Comparison of ENCODE assay signal across 17 cellular contexts in the genomic region with DNA sequence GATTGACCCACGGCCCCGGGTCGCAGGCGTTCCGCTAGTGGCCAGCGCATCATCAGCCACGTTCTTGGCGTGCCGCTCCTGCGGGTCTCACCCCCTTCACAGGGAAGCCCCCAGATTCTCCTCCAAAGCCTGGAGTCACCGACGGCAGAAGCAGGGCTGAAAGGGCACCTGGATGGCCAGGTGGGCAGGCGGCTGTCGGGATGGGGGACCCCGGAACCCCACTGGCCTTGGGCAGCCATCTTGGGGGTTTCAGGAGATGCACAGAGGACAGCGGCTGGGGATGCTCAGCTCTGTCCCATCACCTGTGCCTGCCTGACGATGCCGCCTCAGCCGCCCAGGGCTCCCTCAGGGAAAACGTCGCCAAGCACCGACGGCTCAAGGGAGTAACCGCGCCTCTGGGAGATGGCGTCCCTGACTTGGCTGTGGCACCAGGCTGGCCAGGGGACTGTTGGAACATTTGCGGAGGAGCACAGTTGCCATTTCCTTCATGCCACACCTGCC.
"Had no signal": no experiment of that assay in that cellular context is flagged by ENCODE, and none has a peak within 500 bp of the region (broad histone marks: within the 10 kb centered on the region; RNA-seq: fewer than 3 reads in every experiment).

No MANE protein-coding gene starts in this region.

- H3K27me3 Mint-ChIP-seq: activated naive CD8-positive, alpha-beta T cell had no signal

- H3K9me3 ChIP-seq: gastroesophageal sphincter, neutrophil, ovary had no signal

- ATAC-seq: activated CD8-positive, alpha-beta memory T cell treated with anti-CD3 and anti-CD28 coated beads, Interleukin-2, amount 10 ng/mL, durations not matched to agents 7 days and 5 days; activated CD8-positive, alpha-beta T cell treated with anti-CD3 and anti-CD28 coated beads for 36 hours; gastroesophageal sphincter; left colon had no signal

- H3K4me1 Mint-ChIP-seq: mesothelial cell of epicardium had no signal

- H3K27ac Mint-ChIP-seq: activated CD8-positive, alpha-beta memory T cell treated with anti-CD3 and anti-CD28 coated beads, Interleukin-2, amount 10 ng/mL, durations not matched to agents 7 days and 5 days; activated CD8-positive, alpha-beta T cell treated with anti-CD3 and anti-CD28 coated beads for 36 hours; activated naive CD8-positive, alpha-beta T cell; mesothelial cell of epicardium; natural killer cell treated with Interleukin-12 subunit alpha and Interleukin-12 subunit beta and Interleukin-15 and Interleukin-18, amount 100 ng/mL, for 72 hours had no signal

- H3K4me1 ChIP-seq: gastroesophageal sphincter had no signal

- H3K9me3 Mint-ChIP-seq: activated CD8-positive, alpha-beta T cell treated with anti-CD3 and anti-CD28 coated beads for 36 hours; mesothelial cell of epicardium; natural killer cell treated with Interleukin-12 subunit alpha and Interleukin-12 subunit beta and Interleukin-15 and Interleukin-18, amount 100 ng/mL, for 72 hours had no signal

- FAIRE-seq: islet of Langerhans had no signal

- DNase-seq: activated CD4-positive, alpha-beta T cell treated with anti-CD3 and anti-CD28 coated beads for 48 hours; activated CD8-positive, alpha-beta memory T cell treated with anti-CD3 and anti-CD28 coated beads, Interleukin-2, amount 10 ng/mL, durations not matched to agents 7 days and 5 days; activated CD8-positive, alpha-beta T cell treated with anti-CD3 and anti-CD28 coated beads for 36 hours; activated gamma-delta T cell treated with Interleukin-2 at 50 U/mL for 16 hours; amniotic stem cell; stimulated activated CD4-positive, alpha-beta T cell treated with anti-CD3 and anti-CD28 coated beads, Interleukin-4, amount 100 ng/mL, for 1 hour; stimulated activated naive CD4-positive, alpha-beta T cell treated with Interleukin-2 at 50 U/mL for 16 hours; T-helper 9 cell had no signal

- H3K27me3 ChIP-seq: ovary had no signal

- H3K36me3 ChIP-seq: gastroesophageal sphincter, neutrophil, ovary had no signal

- H3K4me3 Mint-ChIP-seq: activated CD8-positive, alpha-beta memory T cell treated with anti-CD3 and anti-CD28 coated beads, Interleukin-2, amount 10 ng/mL, durations not matched to agents 7 days and 5 days; activated CD8-positive, alpha-beta T cell treated with anti-CD3 and anti-CD28 coated beads for 36 hours; activated naive CD8-positive, alpha-beta T cell; mesothelial cell of epicardium; natural killer cell treated with Interleukin-12 subunit alpha and Interleukin-12 subunit beta and Interleukin-15 and Interleukin-18, amount 100 ng/mL, for 72 hours had no signal

- H3K4me3 ChIP-seq: gastroesophageal sphincter, ovary had no signal

- H3K27ac ChIP-seq: epithelial cell of prostate, gastroesophageal sphincter, neutrophil, ovary had no signal
